ENCODE assay signal across 34 cellular contexts in the genomic region with DNA sequence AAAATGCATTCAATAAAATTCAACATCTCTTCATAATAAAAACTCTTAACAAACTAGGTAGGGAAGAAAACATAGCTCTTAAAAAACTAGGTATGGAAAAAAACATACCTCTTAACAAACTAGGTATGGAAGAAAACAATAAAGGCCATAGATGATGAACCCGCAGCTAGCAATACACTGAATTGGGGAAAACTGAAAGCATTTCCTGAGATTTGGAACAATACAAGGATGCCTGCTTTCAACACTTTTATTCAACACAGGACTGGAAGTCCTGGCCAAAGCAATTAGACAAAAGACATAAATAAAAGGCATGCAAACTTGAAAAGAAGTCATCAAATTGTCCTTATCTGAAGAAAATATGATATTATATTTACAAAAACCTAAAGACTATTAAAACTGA.
"Had no signal": no experiment of that assay in that cellular context is flagged by ENCODE, and none has a peak within 500 bp of the region (broad histone marks: within the 10 kb centered on the region; RNA-seq: fewer than 3 reads in every experiment).

No MANE protein-coding gene starts in this region.

- H3K9me3 ChIP-seq: adrenal gland, body of pancreas, colonic mucosa, gastrocnemius medialis had no signal

- H3K9me3 Mint-ChIP-seq: activated B cell treated with CpG ODN at 0.5 μM for 24 hours; activated CD8-positive, alpha-beta T cell treated with anti-CD3 and anti-CD28 coated beads for 36 hours; activated naive CD4-positive, alpha-beta T cell treated with anti-CD3 and anti-CD28 coated beads, Interleukin-2, amount 50 U/mL, for 24 hours; activated T-cell treated with anti-CD3 and anti-CD28 coated beads, Interleukin-2, amount 50 U/mL, for 4 hours; activated T-helper 2 cell treated with anti-CD3 and anti-CD28 coated beads, Interferon-gamma antibody, Interleukin-2, Interleukin-4, amounts not matched to agents 10 μg/mL and 5 μg/mL and 100 μg/mL, durations not matched to agents 14 hours and 24 hours and 36 hours; effector memory CD8-positive, alpha-beta T cell; T-helper 2 cell treated with Interferon-gamma antibody and Interleukin-4, amounts not matched to agents 5 μg/mL and 100 μg/mL, for 36 hours had no signal

- H3K27ac Mint-ChIP-seq: activated B cell treated with CpG ODN at 0.5 μM for 24 hours; activated CD8-positive, alpha-beta T cell treated with anti-CD3 and anti-CD28 coated beads for 36 hours; activated naive CD4-positive, alpha-beta T cell treated with anti-CD3 and anti-CD28 coated beads for 36 hours; activated naive CD4-positive, alpha-beta T cell treated with anti-CD3 and anti-CD28 coated beads, Interleukin-2, amount 50 U/mL, for 24 hours; activated naive CD8-positive, alpha-beta T cell treated with anti-CD3 and anti-CD28 coated beads for 36 hours; activated naive CD8-positive, alpha-beta T cell treated with anti-CD3 and anti-CD28 coated beads, Interleukin-2, amount 50 U/mL, for 24 hours; activated T-helper 2 cell treated with anti-CD3 and anti-CD28 coated beads, Interferon-gamma antibody, Interleukin-2, Interleukin-4, amounts not matched to agents 10 μg/mL and 5 μg/mL and 100 μg/mL, durations not matched to agents 14 hours and 24 hours and 36 hours; effector memory CD8-positive, alpha-beta T cell; T-helper 2 cell treated with Interferon-gamma antibody and Interleukin-4, amounts not matched to agents 5 μg/mL and 100 μg/mL, for 36 hours had no signal

- ATAC-seq: activated CD4-positive, CD25-positive, alpha-beta regulatory T cell treated with anti-CD3 and anti-CD28 coated beads, Interleukin-2, amount 50 U/mL, for 24 hours; activated CD8-positive, alpha-beta T cell treated with anti-CD3 and anti-CD28 coated beads for 36 hours; activated naive CD8-positive, alpha-beta T cell treated with anti-CD3 and anti-CD28 coated beads, Interleukin-2, amount 50 U/mL, for 24 hours; activated T-cell treated with anti-CD3 and anti-CD28 coated beads, Interleukin-2, amount 50 U/mL, for 4 hours; body of pancreas; effector memory CD8-positive, alpha-beta T cell; esophagus mucosa; foreskin keratinocyte; gastrocnemius medialis; heart left ventricle; T-helper 17 cell had no signal

- DNase-seq: activated B cell treated with CpG ODN at 0.5 μM for 24 hours; activated CD4-positive, alpha-beta T cell treated with anti-CD3 and anti-CD28 coated beads for 48 hours; activated CD4-positive, alpha-beta T cell treated with anti-CD3 and anti-CD28 coated beads, Interleukin-2, amount 50 U/mL, for 1 hour; activated CD4-positive, alpha-beta T cell treated with anti-CD3 and anti-CD28 coated beads, Interleukin-2, amount 50 U/mL, for 48 hours; activated CD8-positive, alpha-beta memory T cell treated with anti-CD3 and anti-CD28 coated beads for 24 hours; activated CD8-positive, alpha-beta T cell treated with anti-CD3 and anti-CD28 coated beads for 36 hours; activated effector memory CD4-positive, alpha-beta T cell treated with anti-CD3 and anti-CD28 coated beads, Interleukin-2, amount 50 U/mL, for 16 hours; activated naive CD4-positive, alpha-beta T cell treated with anti-CD3 and anti-CD28 coated beads for 36 hours; activated naive CD8-positive, alpha-beta T cell treated with anti-CD3 and anti-CD28 coated beads for 36 hours; activated naive CD8-positive, alpha-beta T cell treated with anti-CD3 and anti-CD28 coated beads, Interleukin-2, amount 50 U/mL, for 24 hours; activated T-cell treated with anti-CD3 and anti-CD28 coated beads, Interleukin-2, amount 50 U/mL, for 4 hours; adrenal gland; amygdala; aorta; body of pancreas; central memory CD4-positive, alpha-beta T cell; cerebellar nuclear complex; colonic mucosa; effector CD4-positive, alpha-beta T cell; effector memory CD8-positive, alpha-beta T cell; foreskin keratinocyte; gastrocnemius medialis; glutamatergic neuron; heart left ventricle; T-helper 1 cell; T-helper 17 cell; T1000; WERI-Rb-1 had no signal

- H3K4me3 ChIP-seq: adrenal gland, body of pancreas, cardiac muscle cell, colonic mucosa, gastrocnemius medialis, heart left ventricle had no signal

- H3K36me3 ChIP-seq: adrenal gland, colonic mucosa had no signal

- H3K27me3 Mint-ChIP-seq: activated CD8-positive, alpha-beta T cell treated with anti-CD3 and anti-CD28 coated beads for 36 hours; activated naive CD4-positive, alpha-beta T cell treated with anti-CD3 and anti-CD28 coated beads, Interleukin-2, amount 50 U/mL, for 24 hours; activated naive CD8-positive, alpha-beta T cell treated with anti-CD3 and anti-CD28 coated beads, Interleukin-2, amount 50 U/mL, for 24 hours; effector memory CD8-positive, alpha-beta T cell; T-helper 17 cell had no signal

- H3K4me3 Mint-ChIP-seq: activated B cell treated with CpG ODN at 0.5 μM for 24 hours; activated CD8-positive, alpha-beta T cell treated with anti-CD3 and anti-CD28 coated beads for 36 hours; activated naive CD4-positive, alpha-beta T cell treated with anti-CD3 and anti-CD28 coated beads for 36 hours; activated naive CD4-positive, alpha-beta T cell treated with anti-CD3 and anti-CD28 coated beads, Interleukin-2, amount 50 U/mL, for 24 hours; activated naive CD8-positive, alpha-beta T cell treated with anti-CD3 and anti-CD28 coated beads for 36 hours; activated naive CD8-positive, alpha-beta T cell treated with anti-CD3 and anti-CD28 coated beads, Interleukin-2, amount 50 U/mL, for 24 hours; activated T-cell treated with anti-CD3 and anti-CD28 coated beads, Interleukin-2, amount 50 U/mL, for 4 hours; effector memory CD8-positive, alpha-beta T cell; T-helper 17 cell; T-helper 2 cell treated with Interferon-gamma antibody and Interleukin-4, amounts not matched to agents 5 μg/mL and 100 μg/mL, for 36 hours had no signal

- H3K27ac ChIP-seq: adrenal gland, body of pancreas, cardiac muscle cell, colonic mucosa, foreskin keratinocyte, gastrocnemius medialis, heart left ventricle, WERI-Rb-1 had no signal

- H3K27me3 ChIP-seq: adrenal gland, body of pancreas, cardiac muscle cell, colonic mucosa, foreskin keratinocyte, gastrocnemius medialis, heart left ventricle had no signal

- H3K4me1 Mint-ChIP-seq: activated B cell treated with CpG ODN at 0.5 μM for 24 hours; activated naive CD4-positive, alpha-beta T cell treated with anti-CD3 and anti-CD28 coated beads, Interleukin-2, amount 50 U/mL, for 24 hours; activated naive CD8-positive, alpha-beta T cell treated with anti-CD3 and anti-CD28 coated beads for 36 hours; activated naive CD8-positive, alpha-beta T cell treated with anti-CD3 and anti-CD28 coated beads, Interleukin-2, amount 50 U/mL, for 24 hours had no signal

- H3K4me1 ChIP-seq: adrenal gland, body of pancreas, colonic mucosa, foreskin keratinocyte had no signal
